15 cellular contexts compared by ENCODE assay signal in the genomic region with DNA sequence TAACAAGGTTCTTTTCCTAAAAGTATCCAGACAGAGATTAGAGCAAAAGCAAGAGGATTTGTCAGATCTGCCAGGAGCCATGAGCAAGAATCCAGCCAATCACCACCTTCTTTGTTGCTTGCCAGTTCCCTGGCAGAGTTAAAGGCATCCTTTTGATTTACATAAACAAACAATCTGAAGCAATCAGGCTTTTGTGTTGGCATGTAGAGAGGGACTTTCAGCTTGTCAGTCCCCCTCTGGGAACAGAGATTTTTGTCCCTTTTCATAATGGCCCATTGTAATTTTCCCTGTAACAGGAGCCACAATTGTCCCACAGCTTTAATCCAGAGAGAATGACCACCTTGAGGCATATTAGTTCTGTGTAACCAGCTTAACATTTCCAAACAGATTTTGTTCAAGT. TPM values are rescaled to one million over a fixed set of nuclear protein-coding genes. Genes with fewer than 3 reads are reported as not detected.
DNase-seq lines count a peak whose midpoint lies in the region; ATAC-seq and TF ChIP-seq lines count a peak whose summit lies in the region.
"Had no signal": no experiment of that assay in that cellular context is flagged by ENCODE, and none has a peak within 500 bp of the region (broad histone marks: within the 10 kb centered on the region; RNA-seq: fewer than 3 reads in every experiment).

A gene with protein sequence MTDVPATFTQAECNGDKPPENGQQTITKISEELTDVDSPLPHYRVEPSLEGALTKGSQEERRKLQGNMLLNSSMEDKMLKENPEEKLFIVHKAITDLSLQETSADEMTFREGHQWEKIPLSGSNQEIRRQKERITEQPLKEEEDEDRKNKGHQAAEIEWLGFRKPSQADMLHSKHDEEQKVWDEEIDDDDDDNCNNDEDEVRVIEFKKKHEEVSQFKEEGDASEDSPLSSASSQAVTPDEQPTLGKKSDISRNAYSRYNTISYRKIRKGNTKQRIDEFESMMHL (minus strand): TSS at position 39 of the 400 bp plus-strand sequence. CDS start 182 bp downstream, outside the sequence.

- H3K4me1 ChIP-seq in adrenal gland (replicated peaks in 1 of 2) = no peaks in the 10 kb centered on the region
- H3K4me1 ChIP-seq: esophagus squamous epithelium had no signal

- H3K36me3 ChIP-seq in adrenal gland (replicated peaks in 1 of 2) = no peaks in the 10 kb centered on the region
- H3K36me3 ChIP-seq: esophagus squamous epithelium, MG63 had no signal

- H3K27me3 ChIP-seq in adrenal gland = no peaks in the 10 kb centered on the region
- H3K27me3 ChIP-seq: esophagus squamous epithelium, MG63 had no signal

- no peak within 1 kb of the TSS for H3K4me3 ChIP-seq in adrenal gland
- H3K4me3 ChIP-seq: esophagus squamous epithelium, MG63 had no signal

- TF ChIP-seq POLR2A in adrenal gland (IDR thresholded peaks at IDR 0.05) = no peak

- DNase-seq in COR-L47 (lab: John Stamatoyannopoulos, UW) (peak; percentile 38), NCI-H146 treated with DMSO at 0.1 percent for 48 hours (lab: John Stamatoyannopoulos, UW; ENCODE audit: unreplicated experiment) (peak; percentile 29), astrocyte of the hippocampus (ENCODE audit: low read depth, low spot score) (peak; percentile 67), medulla oblongata (ENCODE audit: extremely low spot score) (peak; percentile 94), adrenal gland (no peak), HPDE6-E6E7 (ENCODE audit: extremely low spot score) (no peak)
- DNase-seq: activated CD4-positive, alpha-beta T cell treated with anti-CD3 and anti-CD28 coated beads for 48 hours; activated gamma-delta T cell; CD4-positive, alpha-beta memory T cell; esophagus squamous epithelium; MG63; right cardiac atrium; SW 1271 had no signal

- ATAC-seq in HG02970 (IDR thresholded peaks at IDR 0.05; ENCODE audit: low FRiP score, unreplicated experiment) (no peak), GM18517 (IDR thresholded peaks at IDR 0.05; ENCODE audit: unreplicated experiment) (no peak)

- H3K9me3 ChIP-seq in adrenal gland (replicated peaks in 1 of 3) = no peaks in the 10 kb centered on the region
- H3K9me3 ChIP-seq: esophagus squamous epithelium, MG63 had no signal

- intact Hi-C loops in adrenal gland (cut with DNase I) = loop anchor here in 1 of 2 donors (10.0 kb wide), 1 partner anchor 689 kb away; no protein-coding TSS in a partner anchor

- H3K27ac ChIP-seq in adrenal gland = no peak within 1 kb of the TSS
- H3K27ac ChIP-seq: esophagus squamous epithelium had no signal

- TF ChIP-seq CTCF in adrenal gland (IDR thresholded peaks at IDR 0.05) = no peak

RNA-seq across cellular contexts. Expression of the gene that starts here (rescaled TPM):
- under 1 TPM in 1 of 8 donors, not detected in 7; 0.10 TPM for total RNA-seq in adrenal gland
- under 1 TPM; 0.04 to 0.40 (median 0.17) TPM for polyA plus RNA-seq in adrenal gland

Comparison
In these comparisons a context has a peak if more than half of its experiments do, and no peak if none do; other contexts are left out.
1. DNase-seq: peak in COR-L47 (single experiment), NCI-H146 treated with DMSO at 0.1 percent for 48 hours (single experiment), astrocyte of the hippocampus (single experiment) and medulla oblongata (single experiment); none in adrenal gland (0 of 7) and HPDE6-E6E7 (single experiment).